Comparison of ENCODE assay signal across 8 cellular contexts in genomic region chr7:108805808-108806397, GRCh38.
DNase-seq lines count a peak whose midpoint lies in the region; ATAC-seq and TF ChIP-seq lines count a peak whose summit lies in the region.

No MANE protein-coding gene starts in this region.

- no peaks in the 10 kb centered on the region for H3K36me3 Mint-ChIP-seq in Calu3 (ENCODE audit: insufficient read depth, unreplicated experiment)

- no peak overlapping the region for H3K4me3 Mint-ChIP-seq in Calu3 (ENCODE audit: low read depth, unreplicated experiment)

- peak; percentile 3 for DNase-seq in Calu3
- DNase-seq in NCI-H774 (lab: John Stamatoyannopoulos, UW) = peak; percentile 7
- peak; percentile 10 for DNase-seq in fibroblast of the conjunctiva (ENCODE audit: low read depth)
- no peak for DNase-seq in cortex of kidney (lab: John Stamatoyannopoulos, UW)
- no peak for DNase-seq in activated CD4-positive, alpha-beta T cell treated with anti-CD3 and anti-CD28 coated beads for 1 hour
- no peak for DNase-seq in caudate nucleus (lab: John Stamatoyannopoulos, UW)
- DNase-seq in effector CD4-positive, alpha-beta T cell = no peak

- TF ChIP-seq CTCF in Calu3 (IDR thresholded peaks at IDR 0.05; ENCODE audit: unreplicated experiment) = no peak

- CTCF ChIA-PET in Calu3 (lab: Charles Lee) = interaction anchor here (0.6 kb wide), 1 partner anchor 29 kb away, joined by 4 read pairs; no protein-coding TSS in a partner anchor

- intact Hi-C loops in Calu3 (cut with micrococcal nuclease; ENCODE audit: unreplicated experiment) = no loop called here

- peak; percentile 54 for ATAC-seq in GM21786 (IDR thresholded peaks at IDR 0.05; ENCODE audit: unreplicated experiment)

- peaks cover 13% of the 10 kb centered on the region for H3K27me3 Mint-ChIP-seq in Calu3 (ENCODE audit: unreplicated experiment)

- no peaks in the 10 kb centered on the region for H3K4me1 Mint-ChIP-seq in Calu3 (ENCODE audit: low read depth, unreplicated experiment)

- no peaks in the 10 kb centered on the region for H3K9me3 Mint-ChIP-seq in Calu3 (ENCODE audit: low read depth, unreplicated experiment)

- H3K27ac ChIP-seq in caudate nucleus (ENCODE audit: low read depth, low read length) = no peak overlapping the region

- H3K27ac Mint-ChIP-seq in Calu3 (ENCODE audit: unreplicated experiment) = no peak overlapping the region

- BruUV-seq in Calu3 (replicated peaks; lab: Mats Ljungman, UMichigan) = no TSS peak

Comparison
In these comparisons a context has a peak if more than half of its experiments do, and no peak if none do; other contexts are left out.
1. DNase-seq: peak in Calu3 (single experiment), NCI-H774 (single experiment) and fibroblast of the conjunctiva (single experiment); none in cortex of kidney (single experiment), activated CD4-positive, alpha-beta T cell treated with anti-CD3 and anti-CD28 coated beads for 1 hour (single experiment), caudate nucleus (0 of 61) and effector CD4-positive, alpha-beta T cell (single experiment).